Comparison of ENCODE assay signal across 22 cellular contexts in genomic region chr15:99387769-99388168, GRCh38.
A peak's percentile ranks its signal among the peaks of the same experiment; 100 is the strongest.
DNase-seq lines count a peak whose midpoint lies in the region; ATAC-seq, FAIRE-seq and TF ChIP-seq lines count a peak whose summit lies in the region.
"Had no signal": no experiment of that assay in that cellular context is flagged by ENCODE, and none has a peak within 500 bp of the region (broad histone marks: within the 10 kb centered on the region; RNA-seq: fewer than 3 reads in every experiment).

No MANE protein-coding gene starts in this region.

- H3K27me3 ChIP-seq in OCI-LY3 (ENCODE audit: low read depth, low read length) (no peaks in the 10 kb centered on the region), K562 (ENCODE audit: control insufficient read depth in 2 of 2, insufficient read depth in 2 of 2, low read length in 2 of 2) (no peaks in the 10 kb centered on the region), body of pancreas (no peaks in the 10 kb centered on the region), mesendoderm (ENCODE audit: insufficient read depth, low read length, poor library complexity) (no peaks in the 10 kb centered on the region)
- H3K27me3 ChIP-seq: SJCRH30 had no signal

- H3K23ac ChIP-seq in mesendoderm (ENCODE audit: low read length) = no peak overlapping the region

- H3K9me1 ChIP-seq in K562 (ENCODE audit: control insufficient read depth, insufficient read depth, low read length) = no peaks in the 10 kb centered on the region

- no peak overlapping the region for H2AFZ ChIP-seq in OCI-LY3 (ENCODE audit: low read depth, low read length)
- no peak overlapping the region for H2AFZ ChIP-seq in K562 (ENCODE audit: low read depth, low read length)
- H2AFZ ChIP-seq: GM23338 had no signal

- H3K79me1 ChIP-seq in mesendoderm (ENCODE audit: low read length) = no peaks in the 10 kb centered on the region

- peaks cover 4% of the 10 kb centered on the region for H3K36me3 ChIP-seq in OCI-LY3 (replicated peaks; ENCODE audit: low read depth, low read length)
- no peaks in the 10 kb centered on the region for H3K36me3 ChIP-seq in K562 (ENCODE audit: control insufficient read depth, insufficient read depth, low read length)
- H3K36me3 ChIP-seq in body of pancreas (replicated peaks in 1 of 2; ENCODE audit: insufficient read depth in 1 of 2, low read depth in 2 of 2) = no peaks in the 10 kb centered on the region
- H3K36me3 ChIP-seq in mesendoderm (ENCODE audit: control insufficient read depth, insufficient read depth, low read length) = no peaks in the 10 kb centered on the region
- H3K36me3 ChIP-seq: SJCRH30 had no signal

- H4K20me1 ChIP-seq in OCI-LY3 (ENCODE audit: insufficient read depth, low read length) = no peaks in the 10 kb centered on the region
- H4K20me1 ChIP-seq in K562 (replicated peaks; ENCODE audit: control insufficient read depth, insufficient read depth, low read length) = no peaks in the 10 kb centered on the region

- H3K79me2 ChIP-seq in OCI-LY3 (ENCODE audit: low read length) (no peaks in the 10 kb centered on the region), K562 (ENCODE audit: control insufficient read depth, insufficient read depth, low read length) (no peaks in the 10 kb centered on the region), mesendoderm (ENCODE audit: control insufficient read depth, insufficient read depth, low read length) (no peaks in the 10 kb centered on the region)

- H2BK5ac ChIP-seq in mesendoderm (ENCODE audit: low read length) = no peak overlapping the region

- no peak overlapping the region for H2AK5ac ChIP-seq in mesendoderm (ENCODE audit: low read length)

- peaks cover 19% of the 10 kb centered on the region for H3K9me3 ChIP-seq in A549
- peaks cover 8% of the 10 kb centered on the region; the same call in 1 of the 2 replicates for H3K9me3 ChIP-seq in OCI-LY3 (ENCODE audit: insufficient read depth, low read length)
- 0 out of 2 replicates have a peak, but pooled peaks cover 2% of the 10 kb centered on the region for H3K9me3 ChIP-seq in K562 (replicated peaks; ENCODE audit: control insufficient read depth, insufficient read depth, low read depth, low read length)
- H3K9me3 ChIP-seq in body of pancreas = peaks cover 0 to 5% (median 0%) of the 10 kb centered on the region in 3 donors
- H3K9me3 ChIP-seq: SJCRH30 had no signal

- H3K18ac ChIP-seq in mesendoderm (ENCODE audit: low read length) = no peak overlapping the region

- TF ChIP-seq POLR2A in A549 (IDR thresholded peaks at IDR 0.05; ENCODE audit: low read length) = no peak
- TF ChIP-seq POLR2A in K562 (conservative IDR thresholded peaks at IDR 0.05) = no peak
- TF ChIP-seq POLR2A in body of pancreas (IDR thresholded peaks at IDR 0.05) = no peak

- no TSS peak for BruUV-seq in K562 (replicated peaks; lab: Mats Ljungman, UMichigan)

- H4K5ac ChIP-seq in mesendoderm (ENCODE audit: low read length) = no peak overlapping the region

- no peak for ATAC-seq in A549
- peak; percentile 46 for ATAC-seq in GM18868 (IDR thresholded peaks at IDR 0.05; ENCODE audit: unreplicated experiment)
- no peak for ATAC-seq in K562
- ATAC-seq in GM18907 (IDR thresholded peaks at IDR 0.05; ENCODE audit: unreplicated experiment) = no peak
- ATAC-seq in body of pancreas = no peak
- no peak for ATAC-seq in HG03354 (IDR thresholded peaks at IDR 0.05; ENCODE audit: poor library complexity, severe bottlenecking, unreplicated experiment)
- ATAC-seq: GM23338, HepG2, PC-3 had no signal

- TF ChIP-seq CTCF in A549 (IDR thresholded peaks at IDR 0.05) (no peak), OCI-LY3 (IDR thresholded peaks at IDR 0.05; ENCODE audit: low read depth, low read length) (no peak), K562 (IDR thresholded peaks at IDR 0.05 in 2 of 3, conservative IDR thresholded peaks at IDR 0.05 in 1 of 3; ENCODE audit: insufficient read depth in 2 of 3, low read depth in 1 of 3, low read length in 3 of 3) (no peak), body of pancreas (IDR thresholded peaks at IDR 0.05) (no peak)

- POLR2A ChIA-PET in A549 (lab: Yijun Ruan, JAX) = no interaction called here
- POLR2A ChIA-PET in K562 (lab: Yijun Ruan, JAX) = no interaction called here

- FAIRE-seq in A549 (lab: Jason Lieb, UNC) (peak; percentile 49), K562 (lab: Jason Lieb, UNC) (peak; percentile 11)
- FAIRE-seq: G401.6, HepG2 had no signal

- DNase-seq in A549 (ENCODE audit: low read depth in 1 of 2, low spot score in 1 of 2) = no peak
- DNase-seq in K562 (ENCODE audit: extremely low read depth in 1 of 4, low spot score in 3 of 4) = no peak
- no peak for DNase-seq in body of pancreas
- no peak for DNase-seq in mesendoderm
- DNase-seq: C1 segment of cervical spinal cord; DND-41; NCI-H1105; NCI-H1694 treated with DMSO at 0.1 percent for 48 hours; NCI-H226; NCI-H526; NK-92 treated with Interleukin-12 subunit alpha and Interleukin-12 subunit beta, amount 100 ng/mL, for 24 hours; PC-3; SJCRH30; SW 1271 had no signal

- CTCF ChIA-PET in A549 (lab: Yijun Ruan, JAX) = interaction anchor here (0.8 kb wide), 1 partner anchor 316 kb away, joined by 4 read pairs; no protein-coding TSS in a partner anchor
- CTCF ChIA-PET in K562 (lab: Yijun Ruan, JAX; ENCODE audit: low intra/inter-chr PET ratio) = no interaction called here

- no peak overlapping the region for H3K4me2 ChIP-seq in A549
- peak overlapping the region; percentile 27 for H3K4me2 ChIP-seq in OCI-LY3 (ENCODE audit: low read length)
- no peak overlapping the region for H3K4me2 ChIP-seq in K562 (ENCODE audit: insufficient read depth, low read length)
- H3K4me2 ChIP-seq in mesendoderm (ENCODE audit: low read length) = no peak overlapping the region
- H3K4me2 ChIP-seq: GM23338, KMS-11 had no signal

- no peak overlapping the region for H3K56ac ChIP-seq in mesendoderm (ENCODE audit: low read length)

- no peak overlapping the region for H3K4ac ChIP-seq in mesendoderm (ENCODE audit: low read depth, low read length)

- in situ Hi-C loops in K562 (cut with MboI) = no loop called here

- H3K4me1 ChIP-seq in A549 (peaks cover 22% of the 10 kb centered on the region), OCI-LY3 (ENCODE audit: low read length) (peaks cover 12% of the 10 kb centered on the region), K562 (replicated peaks in 1 of 2; ENCODE audit: control insufficient read depth in 2 of 2, insufficient read depth in 2 of 2, low read length in 2 of 2) (peaks cover 0 to 8% of the 10 kb centered on the region in 2 experiments; a peak in 3 of 5 replicates), body of pancreas (no peaks in the 10 kb centered on the region), mesendoderm (ENCODE audit: control insufficient read depth, low read depth, low read length) (no peaks in the 10 kb centered on the region)
- H3K4me1 ChIP-seq: SJCRH30 had no signal

- no peak overlapping the region for H3K4me3 ChIP-seq in A549
- no peak overlapping the region for H3K4me3 ChIP-seq in OCI-LY3 (ENCODE audit: low read length)
- H3K4me3 ChIP-seq in K562 = no peak overlapping the region
- H3K4me3 ChIP-seq in body of pancreas = no peak overlapping the region
- no peak overlapping the region for H3K4me3 ChIP-seq in mesendoderm (ENCODE audit: low read length)
- H3K4me3 ChIP-seq: GM23338, SJCRH30 had no signal

- H3K9ac ChIP-seq in OCI-LY3 (ENCODE audit: low read length) (no peak overlapping the region), K562 (ENCODE audit: insufficient read depth in 1 of 2, low read depth in 2 of 2, low read length in 2 of 2) (no peak overlapping the region), mesendoderm (ENCODE audit: low read length) (no peak overlapping the region)
- H3K9ac ChIP-seq: KMS-11 had no signal

- H2BK15ac ChIP-seq in mesendoderm (replicated peaks; ENCODE audit: low read depth) = no peak overlapping the region

- 96% methylated on average over 5 of the region's 5 CpGs for WGBS in A549 (ENCODE audit: missing lambda C conversion rate)
- 19% methylated on average over 5 of the region's 5 CpGs for WGBS in K562 (ENCODE audit: insufficient coverage, low coverage, missing lambda C conversion rate)
- WGBS in body of pancreas, 2 donors = 81 to 95% methylated on average over 5 of the region's 5 CpGs
- no CpG with 5 or more reads among the region's 5 CpGs for WGBS in mesendoderm (ENCODE audit: extremely low coverage, insufficient coverage, low lambda C conversion rate)

- intact Hi-C loops in K562 (cut with micrococcal nuclease) = no loop called here
- intact Hi-C loops in body of pancreas (cut with DNase I) = no loop called here

- no peak for TF ChIP-seq RAD21 in A549 (conservative IDR thresholded peaks at IDR 0.05 in 1 of 2, IDR thresholded peaks at IDR 0.05 in 1 of 2)
- no peak for TF ChIP-seq RAD21 in K562 (CRISPR knock-in tag; conservative IDR thresholded peaks at IDR 0.05 in 1 of 2, IDR thresholded peaks at IDR 0.05 in 1 of 2)

- H3K27ac ChIP-seq in A549 (no peak overlapping the region), OCI-LY3 (ENCODE audit: low read length) (no peak overlapping the region), K562 (ENCODE audit: extremely low read depth, low read depth, low read length) (no peak overlapping the region), body of pancreas (no peak overlapping the region), mesendoderm (ENCODE audit: low read depth, low read length) (no peak overlapping the region)
- H3K27ac ChIP-seq: KMS-11, SJCRH30 had no signal

- TF ChIP-seq EP300 in A549 (IDR thresholded peaks at IDR 0.05) (no peak), K562 (IDR thresholded peaks at IDR 0.05; ENCODE audit: low read length) (no peak)

- H2BK120ac ChIP-seq in mesendoderm (ENCODE audit: low read depth, low read length) = no peak overlapping the region

- no peak overlapping the region for H4K8ac ChIP-seq in mesendoderm (ENCODE audit: low read depth, low read length)

TF ChIP-seq in A549, 52 proteins besides CTCF, POLR2A, EP300 and RAD21 (continues in another document):
- no peak for TF ChIP-seq PHF8 (IDR thresholded peaks at IDR 0.05; ENCODE audit: borderline replicate concordance, low read depth)
- TF ChIP-seq FOSB (CRISPR knock-in tag; IDR thresholded peaks at IDR 0.05) = no peak
- TF ChIP-seq ATOH8 (CRISPR knock-in tag; IDR thresholded peaks at IDR 0.05; ENCODE audit: low read depth) = no peak

TF ChIP-seq in K562, 482 proteins besides CTCF, POLR2A, EP300 and RAD21 (continues in another document):
- TF ChIP-seq, protein P1, sequence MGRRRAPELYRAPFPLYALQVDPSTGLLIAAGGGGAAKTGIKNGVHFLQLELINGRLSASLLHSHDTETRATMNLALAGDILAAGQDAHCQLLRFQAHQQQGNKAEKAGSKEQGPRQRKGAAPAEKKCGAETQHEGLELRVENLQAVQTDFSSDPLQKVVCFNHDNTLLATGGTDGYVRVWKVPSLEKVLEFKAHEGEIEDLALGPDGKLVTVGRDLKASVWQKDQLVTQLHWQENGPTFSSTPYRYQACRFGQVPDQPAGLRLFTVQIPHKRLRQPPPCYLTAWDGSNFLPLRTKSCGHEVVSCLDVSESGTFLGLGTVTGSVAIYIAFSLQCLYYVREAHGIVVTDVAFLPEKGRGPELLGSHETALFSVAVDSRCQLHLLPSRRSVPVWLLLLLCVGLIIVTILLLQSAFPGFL (CRISPR knock-in tag; IDR thresholded peaks at IDR 0.05) = no peak
- TF ChIP-seq CBX8 (IDR thresholded peaks at IDR 0.05; ENCODE audit: borderline replicate concordance, extremely low read depth, low read depth, low read length, poor library complexity, severe bottlenecking) = no peak
- no peak for TF ChIP-seq ZNF263 (CRISPR knock-in tag; IDR thresholded peaks at IDR 0.05; ENCODE audit: borderline replicate concordance)
- TF ChIP-seq NRF1 (conservative IDR thresholded peaks at IDR 0.05 in 1 of 2, IDR thresholded peaks at IDR 0.05 in 1 of 2) = no peak
- no peak for TF ChIP-seq GTF2A2 (tag; IDR thresholded peaks at IDR 0.05)
